Comparison of ENCODE assay signal across 8 cellular contexts in the genomic region with DNA sequence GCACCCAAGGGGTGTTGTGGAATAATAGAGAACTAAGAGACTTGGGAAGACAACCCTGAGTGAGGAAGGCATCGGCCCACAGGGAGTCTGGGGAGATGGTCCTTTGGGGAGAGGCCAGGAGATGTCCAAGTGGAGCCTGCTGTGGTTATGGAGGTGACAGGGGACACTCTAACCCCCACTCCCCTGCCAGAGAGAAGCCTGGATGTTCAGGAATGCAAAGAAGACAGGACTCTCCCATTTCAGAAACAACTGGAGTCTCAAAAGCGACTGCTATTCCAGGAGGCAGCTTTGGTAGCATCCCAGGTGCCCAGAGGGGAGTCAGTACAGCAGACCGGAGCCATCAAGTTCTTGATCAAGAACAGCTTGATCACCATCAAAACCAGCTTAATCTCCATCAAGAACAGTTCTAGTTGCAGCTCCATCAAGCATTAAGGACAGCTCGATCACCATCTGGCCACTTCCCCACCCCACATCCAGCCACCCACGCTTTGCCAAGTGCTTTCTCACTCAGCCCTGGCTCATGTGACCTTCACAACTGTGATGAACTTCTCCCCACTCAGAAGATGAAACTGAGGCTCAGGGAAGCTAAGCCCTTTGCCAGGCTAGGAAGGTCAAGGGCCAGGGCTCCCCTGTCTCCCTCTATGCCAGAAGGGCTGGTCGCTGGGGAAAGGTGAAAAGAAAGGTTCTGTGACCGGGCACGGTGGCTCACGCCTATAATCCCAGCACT. TPM values are rescaled to one million over a fixed set of nuclear protein-coding genes. Genes with fewer than 3 reads are reported as not detected.
DNase-seq lines count a peak whose midpoint lies in the region; ATAC-seq and TF ChIP-seq lines count a peak whose summit lies in the region.

No MANE protein-coding gene starts in this region.

- H4K8ac ChIP-seq in neuronal stem cell (ENCODE audit: low read depth, low read length) = no peak overlapping the region

- no CpG with 5 or more reads among the region's 9 CpGs for WGBS in neuronal stem cell (ENCODE audit: extremely low coverage in 2 of 2, insufficient read length in 2 of 2, insufficient replicate concordance in 1 of 2), 2 donors

- no peaks in the 10 kb centered on the region for H3K9me3 ChIP-seq in CD4-positive, alpha-beta T cell (ENCODE audit: control insufficient read depth, low read length)
- no peaks in the 10 kb centered on the region for H3K9me3 ChIP-seq in neuronal stem cell (replicated peaks in 1 of 2; ENCODE audit: control insufficient read depth in 2 of 2, insufficient read depth in 1 of 2, low read depth in 1 of 2, low read length in 2 of 2)

- H3K27ac ChIP-seq in CD4-positive, alpha-beta T cell (ENCODE audit: low read depth, low read length) = peak overlapping the region; percentile 82
- H3K27ac ChIP-seq in neuronal stem cell (replicated peaks; ENCODE audit: low read length) (no peak overlapping the region), foreskin keratinocyte (no peak overlapping the region)

- ATAC-seq in CD4-positive, alpha-beta T cell (ENCODE audit: poor library complexity) = no peak
- ATAC-seq in foreskin keratinocyte = no peak
- no peak for ATAC-seq in HG02870 (IDR thresholded peaks at IDR 0.05; ENCODE audit: unreplicated experiment)
- no peak for ATAC-seq in HG03135 (IDR thresholded peaks at IDR 0.05; ENCODE audit: unreplicated experiment)
- no peak for ATAC-seq in GM18519 (IDR thresholded peaks at IDR 0.05; ENCODE audit: low FRiP score, unreplicated experiment)

- H3K36me3 Mint-ChIP-seq in CD4-positive, alpha-beta T cell (ENCODE audit: low read depth) = peaks cover 56% of the 10 kb centered on the region
- H3K36me3 Mint-ChIP-seq in activated naive CD8-positive, alpha-beta T cell = peaks cover 2% of the 10 kb centered on the region

- peak overlapping the region; percentile 82 for H2BK15ac ChIP-seq in neuronal stem cell (ENCODE audit: low read length)

- peak overlapping the region; percentile 86 for H3K27ac Mint-ChIP-seq in CD4-positive, alpha-beta T cell
- peak overlapping the region; percentile 93 for H3K27ac Mint-ChIP-seq in activated naive CD8-positive, alpha-beta T cell

- intact Hi-C loops in CD4-positive, alpha-beta T cell (cut with DNase I, micrococcal nuclease) = no loop called here

- no peak overlapping the region for H2BK12ac ChIP-seq in neuronal stem cell (ENCODE audit: low read length)

- in situ Hi-C loops in KBM-7 (cut with MboI; ENCODE audit: low pct_unique_long_range_greater_than_20kb, low sequenced_read_pairs) = no loop called here

- peak overlapping the region; percentile 83 for H2BK5ac ChIP-seq in neuronal stem cell (ENCODE audit: low read length)

- peak overlapping the region; percentile 3 for H2BK120ac ChIP-seq in neuronal stem cell (ENCODE audit: low read depth, low read length)

- H2AK5ac ChIP-seq in neuronal stem cell (ENCODE audit: low read depth, low read length) = peak overlapping the region; percentile 71

- H3K18ac ChIP-seq in neuronal stem cell (ENCODE audit: low read length) = peak overlapping the region; percentile 60

- no peaks in the 10 kb centered on the region for H3K79me1 ChIP-seq in neuronal stem cell (ENCODE audit: low read depth, low read length)

- CTCF ChIA-PET in CD4-positive, alpha-beta T cell (lab: Charles Lee) = interaction anchor here (0.9 to 12.0 kb wide), 9 partner anchors 10 to 149 kb away, joined by 3 to 223 read pairs (median 6); partner anchors contain the start of genes CEP85, SH3BGRL3, UBXN11 and ZNF593

- no peak overlapping the region for H3K14ac ChIP-seq in neuronal stem cell (ENCODE audit: low read length)

- DNase-seq in CD4-positive, alpha-beta T cell = no peak
- DNase-seq in KBM-7 = peak; percentile 33
- no peak for DNase-seq in neuronal stem cell (ENCODE audit: low spot score)
- DNase-seq in foreskin keratinocyte = no peak

- H3K4me1 ChIP-seq in neuronal stem cell (ENCODE audit: control insufficient read depth in 2 of 2, insufficient read depth in 1 of 2, low read depth in 1 of 2, low read length in 2 of 2) (peaks cover 11 to 13% of the 10 kb centered on the region in 2 donors), foreskin keratinocyte (no peaks in the 10 kb centered on the region)

- H3K4me3 ChIP-seq in neuronal stem cell (ENCODE audit: low read length in 2 of 2) = no peak overlapping the region

- TF ChIP-seq CTCF in CD4-positive, alpha-beta T cell (IDR thresholded peaks at IDR 0.05) = no peak
- TF ChIP-seq CTCF in foreskin keratinocyte (conservative IDR thresholded peaks at IDR 0.05) = no peak

- H3K4me3 Mint-ChIP-seq in CD4-positive, alpha-beta T cell = peak overlapping the region; percentile 96
- H3K4me3 Mint-ChIP-seq in activated naive CD8-positive, alpha-beta T cell = peak overlapping the region; percentile 95

- H3K4me2 ChIP-seq in neuronal stem cell (ENCODE audit: insufficient read depth, low read length, poor library complexity, severe bottlenecking) = no peak overlapping the region

- H3K4ac ChIP-seq in neuronal stem cell (ENCODE audit: low read length) = no peak overlapping the region

- no peaks in the 10 kb centered on the region for H3K27me3 ChIP-seq in CD4-positive, alpha-beta T cell (ENCODE audit: control insufficient read depth, insufficient read depth, low read length)
- H3K27me3 ChIP-seq in neuronal stem cell (ENCODE audit: control insufficient read depth in 3 of 3, insufficient read depth in 3 of 3, low read depth in 1 of 3, low read length in 3 of 3) (no peaks in the 10 kb centered on the region), foreskin keratinocyte (peaks cover 3% of the 10 kb centered on the region)

- H3K36me3 ChIP-seq in neuronal stem cell (replicated peaks in 1 of 2; ENCODE audit: control insufficient read depth in 2 of 2, insufficient read depth in 2 of 2, low read length in 2 of 2) = peaks cover 0 to 9% of the 10 kb centered on the region in 2 donors

- peaks cover 84% of the 10 kb centered on the region for H3K4me1 Mint-ChIP-seq in CD4-positive, alpha-beta T cell (ENCODE audit: low read depth)
- H3K4me1 Mint-ChIP-seq in activated naive CD8-positive, alpha-beta T cell (ENCODE audit: low read depth) = peaks cover 81% of the 10 kb centered on the region

- H3K23ac ChIP-seq in neuronal stem cell (ENCODE audit: low read depth, low read length, poor library complexity) = no peak overlapping the region

- POLR2A ChIA-PET in CD4-positive, alpha-beta T cell (lab: Charles Lee) = interaction anchor here (0.7 to 17.6 kb wide), 15 partner anchors 8 to 194 kb away, joined by 3 to 977 read pairs (median 6); partner anchors contain the start of genes CEP85, DHDDS, HMGN2 and SH3BGRL3

- no peak overlapping the region for H3K9ac ChIP-seq in neuronal stem cell (ENCODE audit: low read depth, low read length, poor library complexity)

- no peak overlapping the region for H4K91ac ChIP-seq in neuronal stem cell (ENCODE audit: low read depth, low read length, poor library complexity)

- H2AFZ ChIP-seq in neuronal stem cell (ENCODE audit: low read length) = no peak overlapping the region

- H3K9me3 Mint-ChIP-seq in CD4-positive, alpha-beta T cell = no peaks in the 10 kb centered on the region
- H3K9me3 Mint-ChIP-seq in activated naive CD8-positive, alpha-beta T cell (ENCODE audit: low read depth) = no peaks in the 10 kb centered on the region

- no peaks in the 10 kb centered on the region for H3K27me3 Mint-ChIP-seq in CD4-positive, alpha-beta T cell
- H3K27me3 Mint-ChIP-seq in activated naive CD8-positive, alpha-beta T cell = no peaks in the 10 kb centered on the region

RNA-seq across cellular contexts. Expression of gene CD52, which starts 0.7 kb away (rescaled TPM):
- 100 to 1,000 TPM; 582 to 608 TPM for total RNA-seq in CD4-positive, alpha-beta T cell
- 2.2 TPM for polyA plus RNA-seq in neuronal stem cell (2013, experiment 1 of 2)
- polyA plus RNA-seq in neuronal stem cell (2013, experiment 2 of 2) = 1.7 TPM
- total RNA-seq in foreskin keratinocyte = 0.25 TPM in 1 of 2 replicates, not detected in the other
- polyA plus RNA-seq in foreskin keratinocyte = 0.18 and 0.36 TPM in 2 replicates

RNA-seq across cellular contexts. Expression of gene UBXN11, which starts 12.1 kb away (rescaled TPM):
- total RNA-seq in CD4-positive, alpha-beta T cell = 10 to 100 TPM; 39.3 to 42.3 TPM
- polyA plus RNA-seq in neuronal stem cell (2013, experiment 1 of 2) = 14.9 TPM
- polyA plus RNA-seq in neuronal stem cell (2013, experiment 2 of 2) = 13.6 TPM
- 5.6 and 9.9 TPM in 2 replicates for total RNA-seq in foreskin keratinocyte
- 12.4 and 13.3 TPM in 2 replicates for polyA plus RNA-seq in foreskin keratinocyte

RNA-seq across cellular contexts. Expression of gene CRYBG2, which starts 35.4 kb away (rescaled TPM):
- 1 to 10 TPM; 1.3 to 1.4 TPM for total RNA-seq in CD4-positive, alpha-beta T cell
- 7.8 TPM for polyA plus RNA-seq in neuronal stem cell (2013, experiment 1 of 2)
- 9.1 TPM for polyA plus RNA-seq in neuronal stem cell (2013, experiment 2 of 2)
- total RNA-seq in foreskin keratinocyte = 3.8 and 5.6 TPM in 2 replicates
- 4.8 and 7.3 TPM in 2 replicates for polyA plus RNA-seq in foreskin keratinocyte

RNA-seq across cellular contexts. Expression of gene SH3BGRL3, which starts 38.6 kb away (rescaled TPM):
- 100 to 1,000 TPM; 178 to 193 TPM for total RNA-seq in CD4-positive, alpha-beta T cell
- 112 TPM for polyA plus RNA-seq in neuronal stem cell (2013, experiment 1 of 2)
- 106 TPM for polyA plus RNA-seq in neuronal stem cell (2013, experiment 2 of 2)
- 194 and 196 TPM in 2 replicates for total RNA-seq in foreskin keratinocyte
- polyA plus RNA-seq in foreskin keratinocyte = 543 and 549 TPM in 2 replicates

RNA-seq across cellular contexts. Expression of gene ZNF683, which starts 54.0 kb away (rescaled TPM):
- under 1 TPM in 1 of 2 experiments, not detected in 1; 0.41 TPM for total RNA-seq in CD4-positive, alpha-beta T cell
- polyA plus RNA-seq in neuronal stem cell (2013, experiment 1 of 2) = not detected
- not detected for polyA plus RNA-seq in neuronal stem cell (2013, experiment 2 of 2)
- not detected in 2 replicates for total RNA-seq in foreskin keratinocyte
- polyA plus RNA-seq in foreskin keratinocyte = not detected in 2 replicates

Comparison
In these comparisons a context has a peak if more than half of its experiments do, and no peak if none do; other contexts are left out.
1. RNA of gene CD52, which starts 0.7 kb away (total RNA-seq): 582 to 608 TPM in CD4-positive, alpha-beta T cell; 0.25 TPM in foreskin keratinocyte; every median in the first group is over 100 times any median in the second.